ENCODE assay signal across 22 cellular contexts in the genomic region with DNA sequence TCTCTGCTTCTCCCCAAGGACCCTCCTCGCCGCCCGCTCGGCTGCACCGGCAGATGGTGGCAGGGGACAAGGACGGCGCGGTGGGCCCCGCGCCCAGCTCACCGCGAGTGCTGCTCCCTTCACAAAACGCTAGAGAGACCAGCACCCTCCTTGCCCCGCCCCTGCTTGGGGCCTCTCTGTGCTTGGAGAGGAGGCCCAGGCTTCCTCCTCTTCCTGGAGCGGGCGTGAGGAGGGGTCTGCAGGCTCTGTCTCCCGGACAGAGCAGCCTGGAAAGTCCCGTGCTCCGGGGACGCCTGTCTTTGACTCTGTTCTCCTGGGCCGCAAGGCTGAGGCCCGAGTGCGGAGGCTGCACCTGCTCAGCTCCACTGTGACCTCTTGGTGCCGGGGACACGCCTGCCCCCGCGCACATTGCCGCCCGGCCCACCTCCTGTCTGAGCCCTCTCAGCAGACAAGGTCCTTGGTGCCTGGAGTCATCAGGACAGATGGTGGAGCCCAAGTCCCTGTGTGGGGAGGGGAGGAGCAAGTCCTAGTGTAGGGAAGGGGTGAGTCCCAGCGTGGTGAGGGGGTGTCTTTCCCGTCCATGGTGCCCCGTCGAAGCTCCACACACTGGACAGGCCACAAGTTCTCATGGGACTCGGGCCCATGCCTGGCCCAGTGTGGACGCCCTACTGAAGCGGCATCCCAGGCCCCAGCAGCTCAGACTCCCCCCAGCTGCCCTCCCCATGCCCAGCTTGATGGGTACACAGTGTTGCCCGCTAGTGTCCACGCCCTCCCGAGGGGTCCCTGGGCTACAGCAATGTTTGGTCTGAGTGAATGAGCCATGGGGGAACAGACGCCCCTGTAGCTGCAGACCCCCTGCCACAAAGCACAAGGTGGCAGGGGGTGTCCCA. TPM values are rescaled to one million over a fixed set of nuclear protein-coding genes. Genes with fewer than 3 reads are reported as not detected.
DNase-seq lines count a peak whose midpoint lies in the region; FAIRE-seq and TF ChIP-seq lines count a peak whose summit lies in the region.
"Had no signal": no experiment of that assay in that cellular context is flagged by ENCODE, and none has a peak within 500 bp of the region (broad histone marks: within the 10 kb centered on the region; RNA-seq: fewer than 3 reads in every experiment).

No MANE protein-coding gene starts in this region.

- CTCF ChIA-PET in H1 (lab: Charles Lee; ENCODE audit: partially characterized antibody), result interaction anchor here (0.6 to 1.5 kb wide), 2 partner anchors 7 to 92 kb away, joined by 3 to 5 read pairs; no protein-coding TSS in a partner anchor

- peaks cover 0 to 2% (median 0%) of the 10 kb centered on the region in 4 experiments; a peak in 2 of 7 replicates for H3K27me3 ChIP-seq in H1 (replicated peaks in 1 of 4; ENCODE audit: control insufficient read depth in 3 of 4, extremely low read depth in 1 of 4, insufficient read depth in 3 of 4, low read length in 3 of 4)
- H3K27me3 ChIP-seq in mesendoderm (ENCODE audit: insufficient read depth, low read length, poor library complexity), result no peaks in the 10 kb centered on the region

- H2BK120ac ChIP-seq in H1 (replicated peaks; ENCODE audit: low read depth, low read length) (no peak overlapping the region), mesendoderm (ENCODE audit: low read depth, low read length) (no peak overlapping the region)

- intact Hi-C loops in posterior vena cava (cut with DNase I), result no loop called here

- H3K9ac ChIP-seq in H1 (replicated peaks in 1 of 4; ENCODE audit: extremely low read depth in 1 of 4, low read depth in 3 of 4, low read length in 3 of 4) (no peak overlapping the region), mesendoderm (ENCODE audit: low read length) (no peak overlapping the region)

- H3K36me3 ChIP-seq in H1 (ENCODE audit: control insufficient read depth in 2 of 4, insufficient read depth in 4 of 4, low read length in 3 of 4) (no peaks in the 10 kb centered on the region; a peak in 1 of 8 replicates), mesendoderm (ENCODE audit: control insufficient read depth, insufficient read depth, low read length) (no peaks in the 10 kb centered on the region)
- H3K36me3 ChIP-seq: SJSA1 had no signal

- no peak for FAIRE-seq in D721Med (lab: Jason Lieb, UNC)
- FAIRE-seq in H1 (lab: Jason Lieb, UNC), result no peak

- H3K4me1 ChIP-seq in H1 (replicated peaks in 1 of 4; ENCODE audit: control insufficient read depth in 3 of 4, insufficient read depth in 4 of 4, low read length in 3 of 4) (peaks cover 0 to 21% (median 13%) of the 10 kb centered on the region in 4 experiments; a peak in 6 of 7 replicates), mesendoderm (ENCODE audit: control insufficient read depth, low read depth, low read length) (peaks cover 2% of the 10 kb centered on the region)
- H3K4me1 ChIP-seq: psoas muscle, SJSA1 had no signal

- no peaks in the 10 kb centered on the region; the same call in 1 of the 2 replicates for H3K79me1 ChIP-seq in H1 (ENCODE audit: low read depth, low read length)
- H3K79me1 ChIP-seq in mesendoderm (ENCODE audit: low read length), result no peaks in the 10 kb centered on the region

- H3K27ac ChIP-seq in H1 (ENCODE audit: low read depth, low read length) (no peak overlapping the region), mesendoderm (ENCODE audit: low read depth, low read length) (no peak overlapping the region)
- H3K27ac ChIP-seq: PC-9, psoas muscle, SJSA1 had no signal

- TF ChIP-seq CTCF in D721Med (IDR thresholded peaks at IDR 0.05; ENCODE audit: insufficient read depth, missing control alignments), result no peak
- no peak for TF ChIP-seq CTCF in H1 (IDR thresholded peaks at IDR 0.05; ENCODE audit: control extremely low read depth in 1 of 3, insufficient read depth in 1 of 3, low read depth in 1 of 3, low read length in 3 of 3)

- H3K23ac ChIP-seq in H1 (ENCODE audit: insufficient read length) (no peak overlapping the region), mesendoderm (ENCODE audit: low read length) (no peak overlapping the region)

- no peak for TF ChIP-seq POLR2A in H1 (IDR thresholded peaks at IDR 0.05; ENCODE audit: control extremely low read depth in 1 of 2, low read depth in 2 of 2, low read length in 2 of 2)

- H2BK5ac ChIP-seq in H1 (ENCODE audit: low read depth, low read length) (no peak overlapping the region), mesendoderm (ENCODE audit: low read length) (no peak overlapping the region)

- H2AK5ac ChIP-seq in H1 (ENCODE audit: low read depth, low read length), result no peak overlapping the region
- H2AK5ac ChIP-seq in mesendoderm (ENCODE audit: low read length), result no peak overlapping the region

- H3K4me2 ChIP-seq in H1 (ENCODE audit: insufficient read depth in 1 of 2, low read depth in 2 of 2, low read length in 2 of 2), result 0 out of 4 replicates have a peak overlapping the region, but pooled peaks of 1 of the 2 experiments have one; percentile 8
- H3K4me2 ChIP-seq in mesendoderm (ENCODE audit: low read length), result no peak overlapping the region
- H3K4me2 ChIP-seq: PC-9 had no signal

- TF ChIP-seq EP300 in H1 (IDR thresholded peaks at IDR 0.05; ENCODE audit: borderline replicate concordance in 1 of 2, low read depth in 2 of 2, low read length in 2 of 2), result no peak

- H3K18ac ChIP-seq in H1 (ENCODE audit: extremely low read depth, low read length) (no peak overlapping the region), mesendoderm (ENCODE audit: low read length) (no peak overlapping the region)

- H2BK15ac ChIP-seq in H1 (ENCODE audit: low read length), result no peak overlapping the region
- no peak overlapping the region for H2BK15ac ChIP-seq in mesendoderm (replicated peaks; ENCODE audit: low read depth)

- TF ChIP-seq RAD21 in H1 (IDR thresholded peaks at IDR 0.05 in 1 of 2, conservative IDR thresholded peaks at IDR 0.05 in 1 of 2; ENCODE audit: low read depth in 2 of 2, low read length in 2 of 2), result no peak

- peak overlapping the region; percentile 29 for H4K91ac ChIP-seq in H1 (replicated peaks; ENCODE audit: insufficient read length, low read length)

- POLR2A ChIA-PET in H1 (lab: Charles Lee; ENCODE audit: partially characterized antibody), result interaction anchor here (1.3 kb wide), 1 partner anchor 15 kb away, joined by 3 read pairs; no protein-coding TSS in a partner anchor

- H3K56ac ChIP-seq in H1 (replicated peaks; ENCODE audit: insufficient read length, low read depth, low read length), result no peak overlapping the region
- H3K56ac ChIP-seq in mesendoderm (ENCODE audit: low read length), result no peak overlapping the region

- H2AFZ ChIP-seq in H1 (ENCODE audit: low read length), result no peak overlapping the region
- H2AFZ ChIP-seq: PC-9 had no signal

- H4K20me1 ChIP-seq in H1 (replicated peaks in 1 of 2; ENCODE audit: control insufficient read depth in 1 of 2, insufficient read depth in 2 of 2, low read length in 2 of 2), result peaks cover 0 to 4% of the 10 kb centered on the region in 2 experiments

- no peak overlapping the region for H3K4ac ChIP-seq in H1 (replicated peaks; ENCODE audit: insufficient read length, low read depth, low read length)
- H3K4ac ChIP-seq in mesendoderm (ENCODE audit: low read depth, low read length), result no peak overlapping the region

- H3K9me3 ChIP-seq in H1 (ENCODE audit: insufficient read depth in 2 of 2, low read depth in 1 of 2, low read length in 1 of 2), result no peaks in the 10 kb centered on the region
- H3K9me3 ChIP-seq: psoas muscle, SJSA1 had no signal

- DNase-seq in D721Med (ENCODE audit: insufficient read length, low spot score) (peak; percentile 67), NCI-H1694 treated with DMSO at 0.1 percent for 48 hours (lab: John Stamatoyannopoulos, UW) (peak; percentile 85), H1 (ENCODE audit: low read depth in 1 of 2, low spot score in 2 of 2) (no peak), posterior vena cava (ENCODE audit: low spot score) (peak; percentile 68), NCI-H187 (lab: John Stamatoyannopoulos, UW) (no peak), mesendoderm (no peak)
- no peak for DNase-seq in stimulated activated CD4-positive, alpha-beta T cell treated with anti-CD3 and anti-CD28 coated beads, Interleukin-4, amount 100 ng/mL, for 4 hours
- DNase-seq: activated CD8-positive, alpha-beta T cell treated with anti-CD3 and anti-CD28 coated beads for 36 hours; activated T-cell treated with anti-CD3 and anti-CD28 coated beads, Interleukin-2, amount 50 U/mL, for 48 hours; DND-41; effector memory CD8-positive, alpha-beta T cell; NCI-H1105 treated with DMSO at 0.1 percent for 48 hours; nephron progenitor cell; psoas muscle; stimulated activated CD4-positive, alpha-beta T cell treated with anti-CD3 and anti-CD28 coated beads, Interleukin-4, amount 100 ng/mL, for 1 hour; T-helper 17 cell; trophoblast cell had no signal

- no peak overlapping the region for H3K4me3 ChIP-seq in H1 (ENCODE audit: extremely low read depth in 1 of 4, insufficient read depth in 2 of 4, low read depth in 3 of 4, low read length in 4 of 4)
- H3K4me3 ChIP-seq in mesendoderm (ENCODE audit: low read length), result no peak overlapping the region
- H3K4me3 ChIP-seq: PC-9, psoas muscle, SJSA1 had no signal

- H2BK12ac ChIP-seq in H1 (ENCODE audit: low read depth, low read length), result 0 out of 2 replicates have a peak overlapping the region, but pooled peaks have one; percentile 17

- H3K79me2 ChIP-seq in H1 (ENCODE audit: control insufficient read depth in 1 of 2, insufficient read depth in 2 of 2, low read length in 2 of 2) (no peaks in the 10 kb centered on the region), mesendoderm (ENCODE audit: control insufficient read depth, insufficient read depth, low read length) (no peaks in the 10 kb centered on the region)

- no peak overlapping the region; the same call in 1 of the 2 replicates for H4K8ac ChIP-seq in H1 (ENCODE audit: extremely low read depth, insufficient read depth, low read length)
- H4K8ac ChIP-seq in mesendoderm (ENCODE audit: low read depth, low read length), result no peak overlapping the region

- H4K5ac ChIP-seq in H1 (ENCODE audit: insufficient read length, low read depth, low read length), result no peak overlapping the region
- no peak overlapping the region for H4K5ac ChIP-seq in mesendoderm (ENCODE audit: low read length)

- H2BK20ac ChIP-seq in H1 (ENCODE audit: low read length), result no peak overlapping the region

- peaks cover 8% of the 10 kb centered on the region; the same call in 1 of the 2 replicates for H3K23me2 ChIP-seq in H1 (ENCODE audit: low read depth, low read length)

- 89% methylated on average over 27 of the region's 40 CpGs; no CpG with 5 or more reads in 1 of the 2 experiments for WGBS in H1 (ENCODE audit: extremely low coverage in 1 of 2, insufficient coverage in 1 of 2, insufficient read length in 1 of 2, insufficient replicate concordance in 2 of 2, low coverage in 1 of 2, low lambda C conversion rate in 2 of 2, missing lambda C conversion rate in 1 of 2), 2 experiments
- WGBS in mesendoderm (ENCODE audit: extremely low coverage, insufficient coverage, low lambda C conversion rate), result no CpG with 5 or more reads among the region's 40 CpGs

- no peak overlapping the region for H3K14ac ChIP-seq in H1 (ENCODE audit: insufficient read length)

RNA-seq across cellular contexts. Expression of gene RTP5, which starts 33.8 kb away (rescaled TPM):
- total RNA-seq in H1 (2021; fragmentation: NEBNext Ultra II Directional; extraction: Animal tissue kit (Norgen Biotek cat#: 25700)), result not detected in 2 replicates
- 0.03 TPM in 1 of 2 replicates, not detected in the other for polyA plus RNA-seq in H1 (2011; rRNA removed)
- not detected for polyA plus RNA-seq in H1 (2011; cell fraction: cytosol; rRNA removed)
- not detected for polyA plus RNA-seq in H1 (2011; cell fraction: nucleus; rRNA removed)
- not detected in 4 replicates for polyA plus RNA-seq in H1 (2012, experiment 1 of 2)
- not detected for polyA plus RNA-seq in H1 (2012, experiment 2 of 2)
- polyA plus RNA-seq in H1 (2013, experiment 1 of 2), result not detected
- polyA plus RNA-seq in H1 (2013, experiment 2 of 2), result not detected
- polyA minus RNA-seq in H1 (2011; rRNA and poly(A)+ RNA removed), result not detected in 2 replicates
- not detected for polyA minus RNA-seq in H1 (2011; cell fraction: cytosol; rRNA and poly(A)+ RNA removed)
- polyA minus RNA-seq in H1 (2011; cell fraction: nucleus; rRNA and poly(A)+ RNA removed), result not detected
- under 1 TPM in 1 of 2 donors, not detected in 1; 0.10 TPM for total RNA-seq in posterior vena cava
- not detected for polyA plus RNA-seq in mesendoderm (2013, experiment 1 of 2)
- polyA plus RNA-seq in mesendoderm (2013, experiment 2 of 2), result not detected
- total RNA-seq: glomerular endothelial cell, mesothelial cell of epicardium, PC-9, psoas muscle, SJSA1, smooth muscle cell had no signal
- polyA plus RNA-seq: smooth muscle cell had no signal

RNA-seq across cellular contexts. Expression of gene PDCD1, which starts 44.7 kb away (rescaled TPM):
- total RNA-seq in H1 (2021; fragmentation: NEBNext Ultra II Directional; extraction: Animal tissue kit (Norgen Biotek cat#: 25700)), result 0.48 and 0.73 TPM in 2 replicates
- polyA plus RNA-seq in H1 (2011; rRNA removed), result 1.1 and 1.5 TPM in 2 replicates
- 1.1 TPM for polyA plus RNA-seq in H1 (2011; cell fraction: cytosol; rRNA removed)
- polyA plus RNA-seq in H1 (2011; cell fraction: nucleus; rRNA removed), result 1.8 TPM
- 0.37 to 0.80 TPM (median 0.56 TPM) in 4 replicates for polyA plus RNA-seq in H1 (2012, experiment 1 of 2)
- 0.41 TPM for polyA plus RNA-seq in H1 (2012, experiment 2 of 2)
- polyA plus RNA-seq in H1 (2013, experiment 1 of 2), result 1.5 TPM
- polyA plus RNA-seq in H1 (2013, experiment 2 of 2), result 1.5 TPM
- polyA minus RNA-seq in H1 (2011; rRNA and poly(A)+ RNA removed), result 0.22 and 0.24 TPM in 2 replicates
- 2.5 TPM for polyA minus RNA-seq in H1 (2011; cell fraction: cytosol; rRNA and poly(A)+ RNA removed)
- 0.30 TPM for polyA minus RNA-seq in H1 (2011; cell fraction: nucleus; rRNA and poly(A)+ RNA removed)
- total RNA-seq in posterior vena cava, result under 1 TPM in 1 of 2 donors, not detected in 1; 0.38 TPM
- 0.87 TPM for polyA plus RNA-seq in mesendoderm (2013, experiment 1 of 2)
- 0.78 TPM for polyA plus RNA-seq in mesendoderm (2013, experiment 2 of 2)
- total RNA-seq: glomerular endothelial cell, mesothelial cell of epicardium, PC-9, SJSA1, smooth muscle cell had no signal
- polyA plus RNA-seq: smooth muscle cell had no signal

Comparison
In these comparisons a context has a peak if more than half of its experiments do, and no peak if none do; other contexts are left out.
1. DNase-seq: peak in D721Med (single experiment), NCI-H1694 treated with DMSO at 0.1 percent for 48 hours (single experiment) and posterior vena cava (single experiment); none in H1 (0 of 2), NCI-H187 (0 of 2), stimulated activated CD4-positive, alpha-beta T cell treated with anti-CD3 and anti-CD28 coated beads, Interleukin-4, amount 100 ng/mL, for 4 hours (0 of 2) and mesendoderm (single experiment).